ENCODE assay signal across 9 cellular contexts in the genomic region with DNA sequence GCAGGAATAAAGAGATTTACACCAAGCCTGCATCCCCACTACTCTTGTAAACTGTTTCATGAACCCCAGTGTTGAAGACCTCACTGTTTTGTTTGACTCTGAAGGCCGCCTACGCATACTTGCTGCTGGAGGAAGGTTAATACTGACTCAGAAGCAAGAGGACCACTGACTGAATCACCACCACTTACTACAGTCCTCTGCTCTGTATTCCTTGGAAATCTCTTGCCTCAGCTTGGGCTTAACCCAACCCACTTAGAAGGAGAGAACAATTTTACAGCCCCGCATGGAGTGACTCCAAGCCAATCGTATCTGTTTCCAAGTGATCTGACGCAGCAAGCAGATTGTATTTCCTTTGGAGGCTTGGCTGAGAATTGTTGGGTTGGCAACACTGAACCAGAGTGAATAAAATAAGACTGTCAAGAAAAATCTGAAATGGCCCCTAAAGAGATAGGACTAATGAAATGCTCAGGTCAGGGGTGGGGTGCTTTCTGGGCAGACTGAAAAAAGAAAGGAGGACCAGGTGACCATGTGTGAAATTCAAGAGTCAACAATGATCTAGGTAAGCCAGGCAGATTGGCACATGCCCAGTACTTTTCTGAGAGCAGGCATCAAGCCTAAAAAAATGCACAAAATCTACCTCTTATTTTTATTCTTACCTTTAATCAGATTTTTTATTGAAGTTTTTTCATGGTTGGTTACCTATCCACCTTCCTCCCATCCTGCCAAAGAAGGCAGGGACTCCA.
DNase-seq lines count a peak whose midpoint lies in the region; TF ChIP-seq lines count a peak whose summit lies in the region.
"Had no signal": no experiment of that assay in that cellular context is flagged by ENCODE, and none has a peak within 500 bp of the region (broad histone marks: within the 10 kb centered on the region; RNA-seq: fewer than 3 reads in every experiment).

No MANE protein-coding gene starts in this region.

- H3K36me3 ChIP-seq in stomach smooth muscle (ENCODE audit: control insufficient read depth in 2 of 2, insufficient read depth in 2 of 2, low read length in 2 of 2) (no peaks in the 10 kb centered on the region), MM.1S (replicated peaks; ENCODE audit: insufficient read depth, low read length) (no peaks in the 10 kb centered on the region)

- H3K79me2 ChIP-seq in MM.1S (ENCODE audit: low read length): no peaks in the 10 kb centered on the region

- H3K27me3 Mint-ChIP-seq in HFFc6 (ENCODE audit: insufficient read depth) (peaks cover 3% of the 10 kb centered on the region), MCF 10A (ENCODE audit: insufficient read depth, unreplicated experiment) (no peaks in the 10 kb centered on the region), osteocyte (ENCODE audit: unreplicated experiment) (no peaks in the 10 kb centered on the region)
- H3K27me3 Mint-ChIP-seq: naive B cell had no signal

- peaks cover 90% of the 10 kb centered on the region for H3K4me1 Mint-ChIP-seq in HFFc6 (ENCODE audit: low read depth)
- peaks cover 65% of the 10 kb centered on the region for H3K4me1 Mint-ChIP-seq in MCF 10A (ENCODE audit: insufficient read depth, unreplicated experiment)
- peaks cover 49% of the 10 kb centered on the region for H3K4me1 Mint-ChIP-seq in osteocyte (ENCODE audit: unreplicated experiment)

- 0 out of 2 replicates have a peak, but pooled peaks cover 5% of the 10 kb centered on the region for H3K36me3 Mint-ChIP-seq in HFFc6 (ENCODE audit: low read depth)
- peaks cover 10% of the 10 kb centered on the region for H3K36me3 Mint-ChIP-seq in MCF 10A (ENCODE audit: insufficient read depth, unreplicated experiment)
- H3K36me3 Mint-ChIP-seq in osteocyte (ENCODE audit: unreplicated experiment): no peaks in the 10 kb centered on the region
- H3K36me3 Mint-ChIP-seq: naive B cell had no signal

- H3K4me1 ChIP-seq in stomach smooth muscle (ENCODE audit: control insufficient read depth, insufficient read depth, low read length) (peaks cover 66% of the 10 kb centered on the region), MM.1S (ENCODE audit: low read length) (no peaks in the 10 kb centered on the region)

- H3F3A ChIP-seq in MM.1S (ENCODE audit: insufficient read depth, low read length): no peaks in the 10 kb centered on the region

- H3K27ac ChIP-seq in stomach smooth muscle (ENCODE audit: low read length) (peak overlapping the region; percentile 99), MM.1S (ENCODE audit: low read length) (no peak overlapping the region)

- H3K9me3 ChIP-seq in stomach smooth muscle (ENCODE audit: control insufficient read depth in 2 of 2, low read length in 2 of 2) (no peaks in the 10 kb centered on the region), MM.1S (replicated peaks; ENCODE audit: insufficient read depth, low read length) (no peaks in the 10 kb centered on the region)

- no peaks in the 10 kb centered on the region for H4K20me1 ChIP-seq in MM.1S (ENCODE audit: insufficient read depth, low read length)

- intact Hi-C loops in MCF 10A (cut with micrococcal nuclease): no loop called here

- H3K27ac Mint-ChIP-seq in HFFc6: peak overlapping the region; percentile 100
- peak overlapping the region; percentile 98 for H3K27ac Mint-ChIP-seq in MCF 10A (ENCODE audit: low read depth, unreplicated experiment)
- H3K27ac Mint-ChIP-seq in osteocyte (ENCODE audit: unreplicated experiment): no peak overlapping the region

- no peak overlapping the region for H2AFZ ChIP-seq in MM.1S (ENCODE audit: low read length)

- POLR2A ChIA-PET in MCF 10A (lab: Yijun Ruan, JAX): interaction anchor here (0.6 to 2.4 kb wide), 15 partner anchors 9 to 251 kb away, joined by 3 to 13 read pairs (median 5); a partner anchor contains a TSS

- CTCF ChIA-PET in MCF 10A (lab: Yijun Ruan, JAX): no interaction called here

- H3K27me3 ChIP-seq in stomach smooth muscle (ENCODE audit: control insufficient read depth in 1 of 2, insufficient read depth in 2 of 2, low read length in 2 of 2): no peaks in the 10 kb centered on the region
- H3K27me3 ChIP-seq in MM.1S (replicated peaks; ENCODE audit: insufficient read depth, low read length): no peaks in the 10 kb centered on the region

- H3K4me3 Mint-ChIP-seq in HFFc6 (peak overlapping the region; percentile 54), MCF 10A (ENCODE audit: unreplicated experiment) (peak overlapping the region; percentile 3), osteocyte (ENCODE audit: unreplicated experiment) (no peak overlapping the region)

- TSS peak; percentile 12 for BruUV-seq in MCF 10A (replicated peaks; lab: Mats Ljungman, UMichigan)

- H3K4me2 ChIP-seq in MM.1S (ENCODE audit: low read depth, low read length): no peak overlapping the region

- H3K9ac ChIP-seq in stomach smooth muscle (ENCODE audit: low read length in 2 of 2) (peak overlapping the region; percentile 36 to 42), MM.1S (ENCODE audit: low read length) (no peak overlapping the region)

- H3K9me3 Mint-ChIP-seq in HFFc6 (no peaks in the 10 kb centered on the region), MCF 10A (ENCODE audit: unreplicated experiment) (no peaks in the 10 kb centered on the region), osteocyte (ENCODE audit: unreplicated experiment) (no peaks in the 10 kb centered on the region)

- H3K4me3 ChIP-seq in stomach smooth muscle (ENCODE audit: low read length in 2 of 2) (no peak overlapping the region), MM.1S (ENCODE audit: low read length) (no peak overlapping the region)

- no peaks in the 10 kb centered on the region for H3K9me2 ChIP-seq in MM.1S (replicated peaks; ENCODE audit: insufficient read depth, low read length)

- TF ChIP-seq CTCF in HFFc6 (IDR thresholded peaks at IDR 0.05) (no peak), MCF 10A (IDR thresholded peaks at IDR 0.05; ENCODE audit: unreplicated experiment) (no peak), osteocyte (IDR thresholded peaks at IDR 0.05) (no peak), MM.1S (IDR thresholded peaks at IDR 0.05; ENCODE audit: low read length) (no peak)

- peak; percentile 99 for DNase-seq in HFFc6
- peak; percentile 98 for DNase-seq in MCF 10A (ENCODE audit: unreplicated experiment)
- DNase-seq in left kidney (ENCODE audit: low read depth, low spot score): peak; percentile 60
- DNase-seq in osteocyte (ENCODE audit: extremely low spot score, unreplicated experiment): no peak
- no peak for DNase-seq in cerebellar nuclear complex (lab: John Stamatoyannopoulos, UW)
- no peak for DNase-seq in MM.1S
- no peak for DNase-seq in NCI-H69 (lab: John Stamatoyannopoulos, UW)
- DNase-seq: naive B cell had no signal

Comparison
In these comparisons a context has a peak if more than half of its experiments do, and no peak if none do; other contexts are left out.
1. DNase-seq: peak in HFFc6 (single experiment), MCF 10A (single experiment) and left kidney (single experiment); none in osteocyte (single experiment), cerebellar nuclear complex (0 of 2), MM.1S (single experiment) and NCI-H69 (single experiment).